ENCODE assay signal across 12 cellular contexts in the genomic region with DNA sequence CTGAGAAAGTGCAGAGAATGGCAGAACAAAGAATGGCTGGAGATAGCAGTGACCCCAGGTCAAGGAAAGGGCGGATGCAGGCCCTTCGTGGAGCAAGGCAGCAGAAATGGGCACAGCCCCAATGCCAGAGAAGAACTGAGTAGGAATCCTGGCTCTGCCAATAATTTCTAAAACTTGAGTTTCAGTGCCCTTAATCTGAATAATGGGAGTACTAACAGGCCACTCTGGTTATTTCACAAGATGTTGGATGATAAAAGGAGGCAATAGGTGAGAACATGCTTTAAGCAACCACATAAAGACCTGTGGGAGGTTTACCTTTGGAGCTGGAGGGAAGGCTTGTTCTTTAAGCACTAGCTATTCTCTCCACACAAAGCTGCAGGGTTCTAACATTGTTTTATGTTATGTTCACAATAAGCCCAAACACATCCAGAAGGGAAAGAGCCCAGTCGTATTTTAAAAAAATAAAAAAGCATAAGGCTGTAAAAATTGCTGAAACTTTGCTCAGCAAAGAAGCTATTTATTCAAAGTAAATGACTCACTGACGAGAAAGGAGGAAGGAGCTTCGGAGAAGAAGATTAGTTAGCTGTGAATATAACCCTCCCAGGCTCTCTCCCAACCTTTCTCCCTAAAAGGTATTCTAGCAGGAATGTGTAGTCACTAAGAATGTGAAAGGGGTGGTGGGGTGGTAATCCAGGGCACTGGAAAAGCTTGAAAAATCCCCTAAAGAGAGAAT.
DNase-seq lines count a peak whose midpoint lies in the region; ATAC-seq and TF ChIP-seq lines count a peak whose summit lies in the region.
"Had no signal": no experiment of that assay in that cellular context is flagged by ENCODE, and none has a peak within 500 bp of the region (broad histone marks: within the 10 kb centered on the region; RNA-seq: fewer than 3 reads in every experiment).

No MANE protein-coding gene starts in this region.

- no peak for DNase-seq in Right ventricle myocardium inferior (ENCODE audit: missing footprints)
- DNase-seq in cardiac septum (ENCODE audit: low spot score) = no peak
- DNase-seq in epithelial cell of esophagus (ENCODE audit: low read depth) = peak; percentile 79
- peak; percentile 90 for DNase-seq in mesendoderm
- DNase-seq in uterus = no peak
- no peak for DNase-seq in activated T-helper 1 cell treated with anti-CD3 and anti-CD28 coated beads, Interleukin-12 subunit alpha, Interleukin-12 subunit beta, Interleukin-2, Interleukin-4 antibody, amounts not matched to agents 30 ng/mL and 10 ng/mL and 1 ng/mL, durations not matched to agents 14 hours and 24 hours and 36 hours (ENCODE audit: low spot score)
- DNase-seq in OCI-M1 (lab: John Stamatoyannopoulos, UW) = no peak
- no peak for DNase-seq in NCI-H1930 (lab: John Stamatoyannopoulos, UW)
- DNase-seq: kidney, NCI-H1694 had no signal

- no peaks in the 10 kb centered on the region for H3K27me3 Mint-ChIP-seq in activated T-helper 1 cell treated with anti-CD3 and anti-CD28 coated beads, Interleukin-12 subunit alpha, Interleukin-12 subunit beta, Interleukin-2, Interleukin-4 antibody, amounts not matched to agents 30 ng/mL and 10 ng/mL and 1 ng/mL, durations not matched to agents 14 hours and 24 hours and 36 hours (ENCODE audit: insufficient read depth)
- H3K27me3 Mint-ChIP-seq: activated naive CD8-positive, alpha-beta T cell; B cell had no signal

- no peaks in the 10 kb centered on the region for H3K79me1 ChIP-seq in mesendoderm (ENCODE audit: low read length)

- H3K27ac ChIP-seq in mesendoderm (ENCODE audit: low read depth, low read length) = peak overlapping the region; percentile 74
- peak overlapping the region; percentile 73 to 79 for H3K27ac ChIP-seq in uterus

- no peak overlapping the region for H2BK120ac ChIP-seq in mesendoderm (ENCODE audit: low read depth, low read length)

- H2BK15ac ChIP-seq in mesendoderm (replicated peaks; ENCODE audit: low read depth) = no peak overlapping the region

- WGBS in mesendoderm (ENCODE audit: extremely low coverage, insufficient coverage, low lambda C conversion rate) = no CpG with 5 or more reads among the region's 5 CpGs

- peak overlapping the region; percentile 39 for H4K8ac ChIP-seq in mesendoderm (ENCODE audit: low read depth, low read length)

- no peak overlapping the region for H3K27ac Mint-ChIP-seq in activated T-helper 1 cell treated with anti-CD3 and anti-CD28 coated beads, Interleukin-12 subunit alpha, Interleukin-12 subunit beta, Interleukin-2, Interleukin-4 antibody, amounts not matched to agents 30 ng/mL and 10 ng/mL and 1 ng/mL, durations not matched to agents 14 hours and 24 hours and 36 hours
- H3K27ac Mint-ChIP-seq: activated naive CD8-positive, alpha-beta T cell; B cell had no signal

- H3K4me3 ChIP-seq in epithelial cell of esophagus (ENCODE audit: low read length) (no peak overlapping the region), mesendoderm (ENCODE audit: low read length) (no peak overlapping the region), uterus (no peak overlapping the region)

- no peak for TF ChIP-seq POLR2A in uterus (IDR thresholded peaks at IDR 0.05)

- H3K9me3 ChIP-seq in uterus = no peaks in the 10 kb centered on the region

- no peak overlapping the region for H3K4me3 Mint-ChIP-seq in activated T-helper 1 cell treated with anti-CD3 and anti-CD28 coated beads, Interleukin-12 subunit alpha, Interleukin-12 subunit beta, Interleukin-2, Interleukin-4 antibody, amounts not matched to agents 30 ng/mL and 10 ng/mL and 1 ng/mL, durations not matched to agents 14 hours and 24 hours and 36 hours
- H3K4me3 Mint-ChIP-seq: activated naive CD8-positive, alpha-beta T cell; B cell had no signal

- H2AK5ac ChIP-seq in mesendoderm (ENCODE audit: low read length) = no peak overlapping the region

- H3K23ac ChIP-seq in mesendoderm (ENCODE audit: low read length) = no peak overlapping the region

- H3K18ac ChIP-seq in mesendoderm (ENCODE audit: low read length) = peak overlapping the region; percentile 84

- H3K9ac ChIP-seq in mesendoderm (ENCODE audit: low read length) = no peak overlapping the region

- no peak overlapping the region for H3K4me2 ChIP-seq in mesendoderm (ENCODE audit: low read length)

- no peaks in the 10 kb centered on the region for H3K79me2 ChIP-seq in mesendoderm (ENCODE audit: control insufficient read depth, insufficient read depth, low read length)

- no peak overlapping the region for H4K5ac ChIP-seq in mesendoderm (ENCODE audit: low read length)

- intact Hi-C loops in Right ventricle myocardium inferior (cut with DNase I) (no loop called here), cardiac septum (cut with DNase I) (no loop called here), uterus (cut with DNase I; ENCODE audit: low total_unique reads) (no loop called here)
- intact Hi-C loops in activated T-helper 1 cell treated with anti-CD3 and anti-CD28 coated beads, Interleukin-12 subunit alpha, Interleukin-12 subunit beta, Interleukin-2, Interleukin-4 antibody, amounts not matched to agents 30 ng/mL and 10 ng/mL and 1 ng/mL, durations not matched to agents 14 hours and 24 hours and 36 hours (cut with micrococcal nuclease) = no loop called here

- TF ChIP-seq CTCF in epithelial cell of esophagus (IDR thresholded peaks at IDR 0.05; ENCODE audit: insufficient read depth, low read depth, low read length, missing control alignments) (no peak), uterus (IDR thresholded peaks at IDR 0.05) (no peak)

- no peaks in the 10 kb centered on the region for H3K36me3 Mint-ChIP-seq in activated T-helper 1 cell treated with anti-CD3 and anti-CD28 coated beads, Interleukin-12 subunit alpha, Interleukin-12 subunit beta, Interleukin-2, Interleukin-4 antibody, amounts not matched to agents 30 ng/mL and 10 ng/mL and 1 ng/mL, durations not matched to agents 14 hours and 24 hours and 36 hours (ENCODE audit: low read depth)
- H3K36me3 Mint-ChIP-seq: activated naive CD8-positive, alpha-beta T cell had no signal

- no peak overlapping the region for H2BK5ac ChIP-seq in mesendoderm (ENCODE audit: low read length)

- peak; percentile 41 for ATAC-seq in Right ventricle myocardium inferior

- peak overlapping the region; percentile 44 for H3K56ac ChIP-seq in mesendoderm (ENCODE audit: low read length)

- H3K9me3 Mint-ChIP-seq in activated T-helper 1 cell treated with anti-CD3 and anti-CD28 coated beads, Interleukin-12 subunit alpha, Interleukin-12 subunit beta, Interleukin-2, Interleukin-4 antibody, amounts not matched to agents 30 ng/mL and 10 ng/mL and 1 ng/mL, durations not matched to agents 14 hours and 24 hours and 36 hours = no peaks in the 10 kb centered on the region

- H3K36me3 ChIP-seq in mesendoderm (ENCODE audit: control insufficient read depth, insufficient read depth, low read length) (no peaks in the 10 kb centered on the region), uterus (no peaks in the 10 kb centered on the region)

- H3K4me1 Mint-ChIP-seq in activated T-helper 1 cell treated with anti-CD3 and anti-CD28 coated beads, Interleukin-12 subunit alpha, Interleukin-12 subunit beta, Interleukin-2, Interleukin-4 antibody, amounts not matched to agents 30 ng/mL and 10 ng/mL and 1 ng/mL, durations not matched to agents 14 hours and 24 hours and 36 hours (ENCODE audit: low read depth) = no peaks in the 10 kb centered on the region
- H3K4me1 Mint-ChIP-seq: B cell had no signal

- H3K4me1 ChIP-seq in mesendoderm (ENCODE audit: control insufficient read depth, low read depth, low read length) (peaks cover 4% of the 10 kb centered on the region), uterus (peaks cover 0 to 10% of the 10 kb centered on the region in 2 donors)

- H3K4ac ChIP-seq in mesendoderm (ENCODE audit: low read depth, low read length) = no peak overlapping the region

- no peaks in the 10 kb centered on the region for H3K27me3 ChIP-seq in mesendoderm (ENCODE audit: insufficient read depth, low read length, poor library complexity)
- H3K27me3 ChIP-seq in uterus = no peaks in the 10 kb centered on the region

Comparison
In these comparisons a context has a peak if more than half of its experiments do, and no peak if none do; other contexts are left out.
1. DNase-seq: peak in epithelial cell of esophagus (single experiment) and mesendoderm (single experiment); none in Right ventricle myocardium inferior (single experiment), cardiac septum (single experiment), uterus (0 of 2), activated T-helper 1 cell treated with anti-CD3 and anti-CD28 coated beads, Interleukin-12 subunit alpha, Interleukin-12 subunit beta, Interleukin-2, Interleukin-4 antibody, amounts not matched to agents 30 ng/mL and 10 ng/mL and 1 ng/mL, durations not matched to agents 14 hours and 24 hours and 36 hours (single experiment), OCI-M1 (single experiment) and NCI-H1930 (0 of 2).